ENCODE assay signal across 1 cellular context in the genomic region with DNA sequence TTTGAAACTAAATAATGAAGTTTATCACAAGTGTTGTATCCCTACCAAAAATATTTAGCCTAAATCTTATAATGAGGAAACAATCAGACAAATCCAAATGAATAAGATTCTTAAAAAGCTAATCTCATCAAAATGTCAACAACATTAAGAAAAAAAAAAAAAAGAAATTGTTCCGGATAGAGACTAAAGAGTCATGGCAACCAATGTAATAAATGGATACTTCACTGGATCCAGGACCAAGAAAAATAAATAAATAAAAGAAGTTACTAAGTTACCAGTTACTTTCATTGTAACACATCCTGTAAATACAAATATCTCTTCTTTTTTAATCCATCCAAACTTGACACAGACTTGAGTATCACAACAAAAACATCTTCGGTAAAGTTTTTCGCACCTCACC.
TF ChIP-seq lines count a peak whose summit lies in the region.

No MANE protein-coding gene starts in this region.

TF ChIP-seq in GM12878, 131 proteins besides CTCF, POLR2A, EP300 and RAD21:
- no peak for TF ChIP-seq YBX1 (IDR thresholded peaks at IDR 0.05)
- TF ChIP-seq, protein P1, sequence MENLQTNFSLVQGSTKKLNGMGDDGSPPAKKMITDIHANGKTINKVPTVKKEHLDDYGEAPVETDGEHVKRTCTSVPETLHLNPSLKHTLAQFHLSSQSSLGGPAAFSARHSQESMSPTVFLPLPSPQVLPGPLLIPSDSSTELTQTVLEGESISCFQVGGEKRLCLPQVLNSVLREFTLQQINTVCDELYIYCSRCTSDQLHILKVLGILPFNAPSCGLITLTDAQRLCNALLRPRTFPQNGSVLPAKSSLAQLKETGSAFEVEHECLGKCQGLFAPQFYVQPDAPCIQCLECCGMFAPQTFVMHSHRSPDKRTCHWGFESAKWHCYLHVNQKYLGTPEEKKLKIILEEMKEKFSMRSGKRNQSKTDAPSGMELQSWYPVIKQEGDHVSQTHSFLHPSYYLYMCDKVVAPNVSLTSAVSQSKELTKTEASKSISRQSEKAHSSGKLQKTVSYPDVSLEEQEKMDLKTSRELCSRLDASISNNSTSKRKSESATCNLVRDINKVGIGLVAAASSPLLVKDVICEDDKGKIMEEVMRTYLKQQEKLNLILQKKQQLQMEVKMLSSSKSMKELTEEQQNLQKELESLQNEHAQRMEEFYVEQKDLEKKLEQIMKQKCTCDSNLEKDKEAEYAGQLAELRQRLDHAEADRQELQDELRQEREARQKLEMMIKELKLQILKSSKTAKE (IDR thresholded peaks at IDR 0.05; ENCODE audit: low read depth, poor library complexity, severe bottlenecking) = no peak
- no peak for TF ChIP-seq SMARCA5 (IDR thresholded peaks at IDR 0.05)
- TF ChIP-seq, protein P2, sequence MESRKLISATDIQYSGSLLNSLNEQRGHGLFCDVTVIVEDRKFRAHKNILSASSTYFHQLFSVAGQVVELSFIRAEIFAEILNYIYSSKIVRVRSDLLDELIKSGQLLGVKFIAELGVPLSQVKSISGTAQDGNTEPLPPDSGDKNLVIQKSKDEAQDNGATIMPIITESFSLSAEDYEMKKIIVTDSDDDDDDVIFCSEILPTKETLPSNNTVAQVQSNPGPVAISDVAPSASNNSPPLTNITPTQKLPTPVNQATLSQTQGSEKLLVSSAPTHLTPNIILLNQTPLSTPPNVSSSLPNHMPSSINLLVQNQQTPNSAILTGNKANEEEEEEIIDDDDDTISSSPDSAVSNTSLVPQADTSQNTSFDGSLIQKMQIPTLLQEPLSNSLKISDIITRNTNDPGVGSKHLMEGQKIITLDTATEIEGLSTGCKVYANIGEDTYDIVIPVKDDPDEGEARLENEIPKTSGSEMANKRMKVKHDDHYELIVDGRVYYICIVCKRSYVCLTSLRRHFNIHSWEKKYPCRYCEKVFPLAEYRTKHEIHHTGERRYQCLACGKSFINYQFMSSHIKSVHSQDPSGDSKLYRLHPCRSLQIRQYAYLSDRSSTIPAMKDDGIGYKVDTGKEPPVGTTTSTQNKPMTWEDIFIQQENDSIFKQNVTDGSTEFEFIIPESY (IDR thresholded peaks at IDR 0.05) = no peak
- no peak for TF ChIP-seq SP1 (IDR thresholded peaks at IDR 0.05; ENCODE audit: low read depth, low read length)
- no peak for TF ChIP-seq NBN (IDR thresholded peaks at IDR 0.05)
- TF ChIP-seq EZH2 (IDR thresholded peaks at IDR 0.05; ENCODE audit: borderline replicate concordance, control insufficient read depth, low read depth, low read length) = no peak
- no peak for TF ChIP-seq NFYA (IDR thresholded peaks at IDR 0.05; ENCODE audit: borderline replicate concordance, low read depth, low read length)
- no peak for TF ChIP-seq BCL11A (IDR thresholded peaks at IDR 0.05; ENCODE audit: low read depth, low read length)
- TF ChIP-seq GABPA (IDR thresholded peaks at IDR 0.05; ENCODE audit: low read depth) = no peak
- TF ChIP-seq CBX5 (IDR thresholded peaks at IDR 0.05; ENCODE audit: low read depth) = no peak
- TF ChIP-seq, protein P3, sequence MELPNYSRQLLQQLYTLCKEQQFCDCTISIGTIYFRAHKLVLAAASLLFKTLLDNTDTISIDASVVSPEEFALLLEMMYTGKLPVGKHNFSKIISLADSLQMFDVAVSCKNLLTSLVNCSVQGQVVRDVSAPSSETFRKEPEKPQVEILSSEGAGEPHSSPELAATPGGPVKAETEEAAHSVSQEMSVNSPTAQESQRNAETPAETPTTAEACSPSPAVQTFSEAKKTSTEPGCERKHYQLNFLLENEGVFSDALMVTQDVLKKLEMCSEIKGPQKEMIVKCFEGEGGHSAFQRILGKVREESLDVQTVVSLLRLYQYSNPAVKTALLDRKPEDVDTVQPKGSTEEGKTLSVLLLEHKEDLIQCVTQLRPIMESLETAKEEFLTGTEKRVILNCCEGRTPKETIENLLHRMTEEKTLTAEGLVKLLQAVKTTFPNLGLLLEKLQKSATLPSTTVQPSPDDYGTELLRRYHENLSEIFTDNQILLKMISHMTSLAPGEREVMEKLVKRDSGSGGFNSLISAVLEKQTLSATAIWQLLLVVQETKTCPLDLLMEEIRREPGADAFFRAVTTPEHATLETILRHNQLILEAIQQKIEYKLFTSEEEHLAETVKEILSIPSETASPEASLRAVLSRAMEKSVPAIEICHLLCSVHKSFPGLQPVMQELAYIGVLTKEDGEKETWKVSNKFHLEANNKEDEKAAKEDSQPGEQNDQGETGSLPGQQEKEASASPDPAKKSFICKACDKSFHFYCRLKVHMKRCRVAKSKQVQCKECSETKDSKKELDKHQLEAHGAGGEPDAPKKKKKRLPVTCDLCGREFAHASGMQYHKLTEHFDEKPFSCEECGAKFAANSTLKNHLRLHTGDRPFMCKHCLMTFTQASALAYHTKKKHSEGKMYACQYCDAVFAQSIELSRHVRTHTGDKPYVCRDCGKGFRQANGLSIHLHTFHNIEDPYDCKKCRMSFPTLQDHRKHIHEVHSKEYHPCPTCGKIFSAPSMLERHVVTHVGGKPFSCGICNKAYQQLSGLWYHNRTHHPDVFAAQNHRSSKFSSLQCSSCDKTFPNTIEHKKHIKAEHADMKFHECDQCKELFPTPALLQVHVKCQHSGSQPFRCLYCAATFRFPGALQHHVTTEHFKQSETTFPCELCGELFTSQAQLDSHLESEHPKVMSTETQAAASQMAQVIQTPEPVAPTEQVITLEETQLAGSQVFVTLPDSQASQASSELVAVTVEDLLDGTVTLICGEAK (IDR thresholded peaks at IDR 0.05; ENCODE audit: borderline replicate concordance) = no peak
- TF ChIP-seq, protein P4, sequence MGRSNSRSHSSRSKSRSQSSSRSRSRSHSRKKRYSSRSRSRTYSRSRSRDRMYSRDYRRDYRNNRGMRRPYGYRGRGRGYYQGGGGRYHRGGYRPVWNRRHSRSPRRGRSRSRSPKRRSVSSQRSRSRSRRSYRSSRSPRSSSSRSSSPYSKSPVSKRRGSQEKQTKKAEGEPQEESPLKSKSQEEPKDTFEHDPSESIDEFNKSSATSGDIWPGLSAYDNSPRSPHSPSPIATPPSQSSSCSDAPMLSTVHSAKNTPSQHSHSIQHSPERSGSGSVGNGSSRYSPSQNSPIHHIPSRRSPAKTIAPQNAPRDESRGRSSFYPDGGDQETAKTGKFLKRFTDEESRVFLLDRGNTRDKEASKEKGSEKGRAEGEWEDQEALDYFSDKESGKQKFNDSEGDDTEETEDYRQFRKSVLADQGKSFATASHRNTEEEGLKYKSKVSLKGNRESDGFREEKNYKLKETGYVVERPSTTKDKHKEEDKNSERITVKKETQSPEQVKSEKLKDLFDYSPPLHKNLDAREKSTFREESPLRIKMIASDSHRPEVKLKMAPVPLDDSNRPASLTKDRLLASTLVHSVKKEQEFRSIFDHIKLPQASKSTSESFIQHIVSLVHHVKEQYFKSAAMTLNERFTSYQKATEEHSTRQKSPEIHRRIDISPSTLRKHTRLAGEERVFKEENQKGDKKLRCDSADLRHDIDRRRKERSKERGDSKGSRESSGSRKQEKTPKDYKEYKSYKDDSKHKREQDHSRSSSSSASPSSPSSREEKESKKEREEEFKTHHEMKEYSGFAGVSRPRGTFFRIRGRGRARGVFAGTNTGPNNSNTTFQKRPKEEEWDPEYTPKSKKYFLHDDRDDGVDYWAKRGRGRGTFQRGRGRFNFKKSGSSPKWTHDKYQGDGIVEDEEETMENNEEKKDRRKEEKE (IDR thresholded peaks at IDR 0.05) = no peak
